In the genomic region with DNA sequence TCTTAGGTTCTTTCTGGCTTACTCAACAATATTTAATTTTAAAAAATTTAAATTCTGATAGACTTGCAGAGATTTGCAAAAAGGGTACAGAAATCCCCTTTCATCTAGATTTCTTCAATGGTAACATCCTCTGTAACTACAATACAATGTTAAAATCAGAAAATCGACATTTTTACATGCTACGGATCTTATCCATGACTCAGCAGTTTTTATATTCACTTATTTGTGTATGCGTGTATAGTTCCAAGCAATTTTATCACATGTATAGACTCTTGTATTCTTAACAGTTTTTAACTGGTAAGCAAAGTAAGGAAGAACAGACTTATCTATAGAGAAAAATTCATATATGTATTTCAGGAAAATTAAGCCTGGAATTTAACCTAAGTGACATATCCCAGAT, we compare ENCODE assay signal across 22 cellular contexts.
DNase-seq lines count a peak whose midpoint lies in the region; ATAC-seq, FAIRE-seq and TF ChIP-seq lines count a peak whose summit lies in the region.
"Had no signal": no experiment of that assay in that cellular context is flagged by ENCODE, and none has a peak within 500 bp of the region (broad histone marks: within the 10 kb centered on the region; RNA-seq: fewer than 3 reads in every experiment).

No MANE protein-coding gene starts in this region.

- no peaks in the 10 kb centered on the region for H3K4me1 ChIP-seq in A549
- H3K4me1 ChIP-seq in GM23338 (ENCODE audit: insufficient read depth) = no peaks in the 10 kb centered on the region
- H3K4me1 ChIP-seq in GM12878 (ENCODE audit: control insufficient read depth, insufficient read depth, low read length) = no peaks in the 10 kb centered on the region
- no peaks in the 10 kb centered on the region for H3K4me1 ChIP-seq in H1 (replicated peaks in 1 of 4; ENCODE audit: control insufficient read depth in 3 of 4, insufficient read depth in 4 of 4, low read length in 3 of 4)
- no peaks in the 10 kb centered on the region for H3K4me1 ChIP-seq in left lung
- H3K4me1 ChIP-seq: BLaER1 treated with 17β-estradiol and CSF1 and Interleukin-3, amounts not matched to agents 10 nM and 100 nM; Caco-2 had no signal

- H3K27me3 ChIP-seq in GM23338 (ENCODE audit: insufficient read depth) = no peaks in the 10 kb centered on the region
- H3K27me3 ChIP-seq in GM12878 (replicated peaks in 1 of 2; ENCODE audit: control insufficient read depth in 2 of 2, insufficient read depth in 2 of 2, low read length in 1 of 2) = no peaks in the 10 kb centered on the region; a peak in 1 of 4 replicates
- no peaks in the 10 kb centered on the region for H3K27me3 ChIP-seq in H1 (replicated peaks in 1 of 4; ENCODE audit: control insufficient read depth in 3 of 4, extremely low read depth in 1 of 4, insufficient read depth in 3 of 4, low read length in 3 of 4)
- H3K27me3 ChIP-seq in left lung = no peaks in the 10 kb centered on the region
- H3K27me3 ChIP-seq: BLaER1 treated with 17β-estradiol and CSF1 and Interleukin-3, amounts not matched to agents 10 nM and 100 nM had no signal

- no peak for ATAC-seq in A549
- no peak for ATAC-seq in GM23338
- no peak for ATAC-seq in GM12878
- no peak for ATAC-seq in left lung
- ATAC-seq: CD8-positive, alpha-beta T cell had no signal

- H3K4me3 Mint-ChIP-seq in GM23338 = no peak overlapping the region
- H3K4me3 Mint-ChIP-seq: B cell; CD4-positive, alpha-beta T cell; CD8-positive, alpha-beta T cell had no signal

- H2AFZ ChIP-seq in GM23338 = no peak overlapping the region
- H2AFZ ChIP-seq in GM12878 (ENCODE audit: control insufficient read depth, low read depth, low read length) = no peak overlapping the region
- H2AFZ ChIP-seq in H1 (ENCODE audit: low read length) = no peak overlapping the region

- H2BK15ac ChIP-seq in H1 (ENCODE audit: low read length) = no peak overlapping the region

- H2AK5ac ChIP-seq in H1 (ENCODE audit: low read depth, low read length) = no peak overlapping the region

- CTCF ChIA-PET in A549 (lab: Yijun Ruan, JAX) = no interaction called here
- CTCF ChIA-PET in GM12878 (lab: Yijun Ruan, JAX) = no interaction called here
- CTCF ChIA-PET in H1 (lab: Charles Lee; ENCODE audit: partially characterized antibody) = no interaction called here

- peak overlapping the region; percentile 70; the same call in 1 of the 2 replicates for H3K27ac Mint-ChIP-seq in GM23338
- H3K27ac Mint-ChIP-seq: B cell; CD4-positive, alpha-beta T cell; CD8-positive, alpha-beta T cell had no signal

- H3K9ac ChIP-seq in GM12878 (ENCODE audit: control insufficient read depth, insufficient read depth, low read length) = no peak overlapping the region
- H3K9ac ChIP-seq in H1 (replicated peaks in 1 of 4; ENCODE audit: extremely low read depth in 1 of 4, low read depth in 3 of 4, low read length in 3 of 4) = no peak overlapping the region
- H3K9ac ChIP-seq: BLaER1 treated with 17β-estradiol and CSF1 and Interleukin-3, amounts not matched to agents 10 nM and 100 nM had no signal

- H2BK5ac ChIP-seq in H1 (ENCODE audit: low read depth, low read length) = no peak overlapping the region

- H4K8ac ChIP-seq in H1 (ENCODE audit: extremely low read depth, insufficient read depth, low read length) = no peak overlapping the region

- H4K91ac ChIP-seq in H1 (replicated peaks; ENCODE audit: insufficient read length, low read length) = no peak overlapping the region

- H3K79me2 ChIP-seq in GM23338 (replicated peaks; ENCODE audit: insufficient read depth) (no peaks in the 10 kb centered on the region), GM12878 (ENCODE audit: control insufficient read depth, insufficient read depth, low read length) (no peaks in the 10 kb centered on the region), H1 (ENCODE audit: control insufficient read depth in 1 of 2, insufficient read depth in 2 of 2, low read length in 2 of 2) (no peaks in the 10 kb centered on the region)

- no peaks in the 10 kb centered on the region for H3K79me1 ChIP-seq in H1 (ENCODE audit: low read depth, low read length)

- no peaks in the 10 kb centered on the region for H3K9me2 ChIP-seq in GM23338 (ENCODE audit: insufficient read depth)

- no peaks in the 10 kb centered on the region for H3K36me3 ChIP-seq in GM23338 (ENCODE audit: insufficient read depth)
- no peaks in the 10 kb centered on the region for H3K36me3 ChIP-seq in GM12878 (ENCODE audit: control insufficient read depth in 2 of 2, insufficient read depth in 2 of 2, low read length in 1 of 2)
- H3K36me3 ChIP-seq in H1 (ENCODE audit: control insufficient read depth in 2 of 4, insufficient read depth in 4 of 4, low read length in 3 of 4) = no peaks in the 10 kb centered on the region
- no peaks in the 10 kb centered on the region for H3K36me3 ChIP-seq in left lung
- H3K36me3 ChIP-seq: BLaER1 treated with 17β-estradiol and CSF1 and Interleukin-3, amounts not matched to agents 10 nM and 100 nM had no signal

- peaks cover 2% of the 10 kb centered on the region for H3K27me3 Mint-ChIP-seq in GM23338 (ENCODE audit: insufficient read depth, low read depth, poor library complexity)

- no peak overlapping the region for H3K56ac ChIP-seq in H1 (replicated peaks; ENCODE audit: insufficient read length, low read depth, low read length)

- H3K23me2 ChIP-seq in H1 (ENCODE audit: low read depth, low read length) = no peaks in the 10 kb centered on the region

- no peak overlapping the region for H2BK12ac ChIP-seq in H1 (ENCODE audit: low read depth, low read length)

- no peaks in the 10 kb centered on the region for H3F3A ChIP-seq in GM23338 (replicated peaks; ENCODE audit: low read depth)

- no peak overlapping the region for H3K14ac ChIP-seq in H1 (ENCODE audit: insufficient read length)

- no peak overlapping the region for H3K23ac ChIP-seq in H1 (ENCODE audit: insufficient read length)

- H3K9me3 ChIP-seq in A549 = no peaks in the 10 kb centered on the region
- no peaks in the 10 kb centered on the region for H3K9me3 ChIP-seq in GM12878 (replicated peaks; ENCODE audit: control insufficient read depth, insufficient read depth, low read length)
- H3K9me3 ChIP-seq in H1 (ENCODE audit: insufficient read depth in 2 of 2, low read depth in 1 of 2, low read length in 1 of 2) = no peaks in the 10 kb centered on the region
- no peaks in the 10 kb centered on the region for H3K9me3 ChIP-seq in left lung
- H3K9me3 ChIP-seq: Caco-2 had no signal

- in situ Hi-C loops in GM12878 (cut with MboI) = no loop called here

- POLR2A ChIA-PET in A549 (lab: Yijun Ruan, JAX) (no interaction called here), GM12878 (lab: Charles Lee) (no interaction called here), H1 (lab: Charles Lee; ENCODE audit: partially characterized antibody) (no interaction called here)

- SMC1A ChIA-PET in GM12878 (lab: Charles Lee; ENCODE audit: uncharacterized antibody, unreplicated experiment) = no interaction called here

- no peaks in the 10 kb centered on the region for H4K20me1 ChIP-seq in GM23338 (replicated peaks; ENCODE audit: insufficient read depth)
- no peaks in the 10 kb centered on the region for H4K20me1 ChIP-seq in GM12878 (ENCODE audit: control insufficient read depth, insufficient read depth)
- no peaks in the 10 kb centered on the region for H4K20me1 ChIP-seq in H1 (replicated peaks in 1 of 2; ENCODE audit: control insufficient read depth in 1 of 2, insufficient read depth in 2 of 2, low read length in 2 of 2)
- H4K20me1 ChIP-seq: BLaER1 treated with 17β-estradiol and CSF1 and Interleukin-3, amounts not matched to agents 10 nM and 100 nM had no signal

- H3K4me3 ChIP-seq in A549 (no peak overlapping the region), GM23338 (no peak overlapping the region), GM12878 (no peak overlapping the region), H1 (ENCODE audit: extremely low read depth in 1 of 4, insufficient read depth in 2 of 4, low read depth in 3 of 4, low read length in 4 of 4) (no peak overlapping the region), left lung (no peak overlapping the region)
- H3K4me3 ChIP-seq: BLaER1 treated with 17β-estradiol and CSF1 and Interleukin-3, amounts not matched to agents 10 nM and 100 nM had no signal

- intact Hi-C loops in GM12878 (cut with micrococcal nuclease; ENCODE audit: unreplicated experiment) = no loop called here
- intact Hi-C loops in left lung (cut with DNase I) = no loop called here

- no peak for FAIRE-seq in A549 (lab: Jason Lieb, UNC)
- no peak for FAIRE-seq in GM12878 (lab: Jason Lieb, UNC)
- FAIRE-seq in H1 (lab: Jason Lieb, UNC) = no peak
- FAIRE-seq: A204.1, G401.6, GM12892, GM18507 had no signal

- no peaks in the 10 kb centered on the region for H3K36me3 Mint-ChIP-seq in GM23338 (ENCODE audit: low read depth)
- H3K36me3 Mint-ChIP-seq: CD8-positive, alpha-beta T cell had no signal

- RAD21 ChIA-PET in GM12878 (lab: Charles Lee; ENCODE audit: unreplicated experiment) = no interaction called here

- H3K4me2 ChIP-seq in A549 (no peak overlapping the region), GM23338 (no peak overlapping the region), GM12878 (ENCODE audit: control insufficient read depth, insufficient read depth) (no peak overlapping the region), H1 (ENCODE audit: insufficient read depth in 1 of 2, low read depth in 2 of 2, low read length in 2 of 2) (no peak overlapping the region)
- H3K4me2 ChIP-seq: BLaER1 treated with 17β-estradiol and CSF1 and Interleukin-3, amounts not matched to agents 10 nM and 100 nM had no signal

- no peaks in the 10 kb centered on the region for H3K9me3 Mint-ChIP-seq in GM23338
- H3K9me3 Mint-ChIP-seq: CD4-positive, alpha-beta T cell; CD8-positive, alpha-beta T cell had no signal

- DNase-seq in A549 (ENCODE audit: low read depth in 1 of 2, low spot score in 1 of 2) (no peak), GM23338 (ENCODE audit: low spot score) (no peak), GM12878 (ENCODE audit: low read depth, low spot score) (no peak), H1 (ENCODE audit: low read depth in 1 of 2, low spot score in 2 of 2) (no peak), germinal center (ENCODE audit: low spot score) (no peak), left lung (no peak), SHP77 (lab: John Stamatoyannopoulos, UW) (no peak)
- DNase-seq: 8988T; AML-193; Caco-2; Calu3; CD4-positive, alpha-beta T cell; CD8-positive, alpha-beta T cell; DMS79 treated with DMSO at 0.1 percent for 48 hours; GF-D8 had no signal

- 88% methylated on average over 3 of the region's 3 CpGs for WGBS in A549 (ENCODE audit: missing lambda C conversion rate)
- 68% methylated on average over 3 of the region's 3 CpGs for WGBS in GM12878 (ENCODE audit: insufficient coverage, insufficient replicate concordance, low lambda C conversion rate, missing lambda C conversion rate)
- WGBS in H1 (ENCODE audit: extremely low coverage in 1 of 2, insufficient coverage in 1 of 2, insufficient read length in 1 of 2, insufficient replicate concordance in 2 of 2, low coverage in 1 of 2, low lambda C conversion rate in 2 of 2, missing lambda C conversion rate in 1 of 2), 2 experiments = 93% methylated on average over 3 of the region's 3 CpGs; no CpG with 5 or more reads in 1 of the 2 experiments

- peaks cover 2% of the 10 kb centered on the region; the same call in 1 of the 3 replicates for H3K4me1 Mint-ChIP-seq in GM23338
- H3K4me1 Mint-ChIP-seq: B cell had no signal

- no peak overlapping the region for H4K5ac ChIP-seq in H1 (ENCODE audit: insufficient read length, low read depth, low read length)

- TF ChIP-seq CTCF in A549 (IDR thresholded peaks at IDR 0.05) (no peak), GM23338 (conservative IDR thresholded peaks at IDR 0.05; ENCODE audit: low read depth in 2 of 2) (no peak), GM12878 (IDR thresholded peaks at IDR 0.05 in 2 of 3, conservative IDR thresholded peaks at IDR 0.05 in 1 of 3; ENCODE audit: control insufficient read depth in 2 of 3, extremely low read depth in 1 of 3, insufficient read depth in 1 of 3, low read depth in 3 of 3, low read length in 3 of 3) (no peak), H1 (IDR thresholded peaks at IDR 0.05; ENCODE audit: control extremely low read depth in 1 of 3, insufficient read depth in 1 of 3, low read depth in 1 of 3, low read length in 3 of 3) (no peak), left lung (IDR thresholded peaks at IDR 0.05) (no peak)

- no peak overlapping the region for H3K4ac ChIP-seq in H1 (replicated peaks; ENCODE audit: insufficient read length, low read depth, low read length)

- no peak overlapping the region for H2BK120ac ChIP-seq in H1 (replicated peaks; ENCODE audit: low read depth, low read length)

- H3K27ac ChIP-seq in A549 (no peak overlapping the region), GM23338 (ENCODE audit: low read depth) (no peak overlapping the region), GM12878 (ENCODE audit: control insufficient read depth, insufficient read depth) (no peak overlapping the region), H1 (ENCODE audit: low read depth, low read length) (no peak overlapping the region), left lung (no peak overlapping the region)
- H3K27ac ChIP-seq: BLaER1 treated with 17β-estradiol and CSF1 and Interleukin-3, amounts not matched to agents 10 nM and 100 nM; C4-2B had no signal

- TF ChIP-seq RAD21 in A549 (conservative IDR thresholded peaks at IDR 0.05 in 1 of 2, IDR thresholded peaks at IDR 0.05 in 1 of 2) (no peak), GM12878 (IDR thresholded peaks at IDR 0.05; ENCODE audit: insufficient read depth, low read depth, low read length) (no peak), H1 (IDR thresholded peaks at IDR 0.05 in 1 of 2, conservative IDR thresholded peaks at IDR 0.05 in 1 of 2; ENCODE audit: low read depth in 2 of 2, low read length in 2 of 2) (no peak)

- TF ChIP-seq EP300 in A549 (IDR thresholded peaks at IDR 0.05) = no peak
- no peak for TF ChIP-seq EP300 in GM12878 (IDR thresholded peaks at IDR 0.05; ENCODE audit: borderline replicate concordance in 1 of 2, control insufficient read depth in 1 of 2, low read depth in 2 of 2, low read length in 2 of 2)
- TF ChIP-seq EP300 in H1 (IDR thresholded peaks at IDR 0.05; ENCODE audit: borderline replicate concordance in 1 of 2, low read depth in 2 of 2, low read length in 2 of 2) = no peak

- H2BK20ac ChIP-seq in H1 (ENCODE audit: low read length) = no peak overlapping the region

- no peak overlapping the region for H3K18ac ChIP-seq in H1 (ENCODE audit: extremely low read depth, low read length)

- TF ChIP-seq POLR2A in A549 (IDR thresholded peaks at IDR 0.05; ENCODE audit: low read length) (no peak), GM12878 (IDR thresholded peaks at IDR 0.05; ENCODE audit: low read depth, low read length) (no peak), H1 (IDR thresholded peaks at IDR 0.05; ENCODE audit: control extremely low read depth in 1 of 2, low read depth in 2 of 2, low read length in 2 of 2) (no peak)

- no TSS peak for BruUV-seq in GM12878 (replicated peaks; lab: Mats Ljungman, UMichigan)
